ENCODE assay signal across 24 cellular contexts in genomic region chr10:1290071-1290471, GRCh38.
DNase-seq lines count a peak whose midpoint lies in the region; ATAC-seq, FAIRE-seq and TF ChIP-seq lines count a peak whose summit lies in the region.
"Had no signal": no experiment of that assay in that cellular context is flagged by ENCODE, and none has a peak within 500 bp of the region (broad histone marks: within the 10 kb centered on the region; RNA-seq: fewer than 3 reads in every experiment).

No MANE protein-coding gene starts in this region.

- H3K4me2 ChIP-seq in HCT116 (ENCODE audit: low read length) (no peak overlapping the region), keratinocyte (ENCODE audit: control insufficient read depth, extremely low read depth, insufficient read depth, low read depth, low read length) (peak overlapping the region; percentile 51)

- CTCF ChIA-PET in HCT116 (lab: Charles Lee): no interaction called here
- CTCF ChIA-PET in activated naive CD4-positive, alpha-beta T cell treated with anti-CD3 and anti-CD28 coated beads, Interleukin-2, amount 10 ng/mL, durations not matched to agents 7 days and 5 days (lab: Charles Lee): no interaction called here

- intact Hi-C loops in HCT116 (cut with micrococcal nuclease): no loop called here
- intact Hi-C loops in testis (cut with DNase I; ENCODE audit: low total_unique reads): no loop called here

- H3K9me3 Mint-ChIP-seq in activated naive CD4-positive, alpha-beta T cell treated with anti-CD3 and anti-CD28 coated beads, Interleukin-2, amount 10 ng/mL, durations not matched to agents 7 days and 5 days: no peaks in the 10 kb centered on the region
- H3K9me3 Mint-ChIP-seq: activated CD4-positive, alpha-beta memory T cell treated with anti-CD3 and anti-CD28 coated beads, Interleukin-2, amount 10 ng/mL, durations not matched to agents 7 days and 5 days; naive thymus-derived CD4-positive, alpha-beta T cell had no signal

- no peak overlapping the region for H3K4me3 ChIP-seq in HCT116 (replicated peaks in 1 of 2; ENCODE audit: low read depth in 1 of 2, low read length in 2 of 2)
- no peak overlapping the region for H3K4me3 ChIP-seq in keratinocyte (ENCODE audit: control insufficient read depth in 2 of 3, extremely low read depth in 1 of 3, insufficient read depth in 2 of 3, low read depth in 1 of 3, low read length in 3 of 3)
- no peak overlapping the region for H3K4me3 ChIP-seq in testis
- H3K4me3 ChIP-seq: MG63, pancreas, SJSA1, upper lobe of left lung had no signal

- H3K4me1 ChIP-seq in HCT116 (ENCODE audit: control insufficient read depth in 1 of 2, insufficient read depth in 2 of 2, low read length in 2 of 2) (no peaks in the 10 kb centered on the region), keratinocyte (ENCODE audit: control insufficient read depth, extremely low read depth, insufficient read depth, low read length) (peaks cover 34% of the 10 kb centered on the region), testis (no peaks in the 10 kb centered on the region)
- H3K4me1 ChIP-seq: pancreas, SJSA1 had no signal

- no peaks in the 10 kb centered on the region for H3K9me2 ChIP-seq in HCT116 (ENCODE audit: insufficient read depth)

- no TSS peak for BruUV-seq in HCT116 (replicated peaks; lab: Mats Ljungman, UMichigan)

- peak; percentile 94 for FAIRE-seq in keratinocyte (lab: Jason Lieb, UNC)
- FAIRE-seq: pancreas had no signal

- H3K27ac ChIP-seq in HCT116 (ENCODE audit: low read depth, low read length): no peak overlapping the region
- H3K27ac ChIP-seq in keratinocyte (ENCODE audit: control insufficient read depth, insufficient read depth, low read length): peak overlapping the region; percentile 79
- no peak overlapping the region for H3K27ac ChIP-seq in testis
- H3K27ac ChIP-seq: pancreas, SJSA1, upper lobe of left lung had no signal

- H4K20me1 ChIP-seq in HCT116 (ENCODE audit: insufficient read depth) (no peaks in the 10 kb centered on the region), keratinocyte (ENCODE audit: control insufficient read depth, extremely low read depth, insufficient read depth, low read length) (no peaks in the 10 kb centered on the region)

- POLR2A ChIA-PET in HCT116 (lab: Charles Lee): no interaction called here

- H3K27me3 ChIP-seq in HCT116 (ENCODE audit: insufficient read depth, low read length) (peaks cover 47% of the 10 kb centered on the region), keratinocyte (ENCODE audit: control insufficient read depth, extremely low read depth, insufficient read depth, low read length) (no peaks in the 10 kb centered on the region), testis (no peaks in the 10 kb centered on the region)
- H3K27me3 ChIP-seq: MG63, pancreas, upper lobe of left lung had no signal

- H3K36me3 Mint-ChIP-seq in activated naive CD4-positive, alpha-beta T cell treated with anti-CD3 and anti-CD28 coated beads, Interleukin-2, amount 10 ng/mL, durations not matched to agents 7 days and 5 days: no peaks in the 10 kb centered on the region
- H3K36me3 Mint-ChIP-seq: naive thymus-derived CD4-positive, alpha-beta T cell had no signal

- 0 out of 2 replicates have a peak, but pooled peaks have one; percentile 38 for ATAC-seq in HCT116
- ATAC-seq: naive thymus-derived CD4-positive, alpha-beta T cell; pancreas had no signal

- RAD21 ChIA-PET in HCT116 (lab: Charles Lee; ENCODE audit: low non-redundant PET in 1 of 2, low total read pairs in 2 of 2, uncharacterized antibody in 2 of 2, unreplicated experiment in 2 of 2): no interaction called here

- TF ChIP-seq CTCF in HCT116 (IDR thresholded peaks at IDR 0.05 in 2 of 3, conservative IDR thresholded peaks at IDR 0.05 in 1 of 3; ENCODE audit: borderline replicate concordance in 1 of 3, insufficient read depth in 1 of 3, low read depth in 2 of 3, low read length in 2 of 3) (no peak), keratinocyte (optimal IDR thresholded peaks at IDR 0.05 in 1 of 3, IDR thresholded peaks at IDR 0.05 in 1 of 3, conservative IDR thresholded peaks at IDR 0.05 in 1 of 3; ENCODE audit: extremely low read depth in 1 of 3, insufficient read depth in 2 of 3, low read length in 3 of 3) (no peak), testis (IDR thresholded peaks at IDR 0.05) (no peak)

- TF ChIP-seq RAD21 in HCT116 (IDR thresholded peaks at IDR 0.05; ENCODE audit: low read depth): no peak

- no peak for TF ChIP-seq POLR2A in HCT116 (IDR thresholded peaks at IDR 0.05; ENCODE audit: borderline replicate concordance, extremely low read depth, insufficient read depth, insufficient read length)
- TF ChIP-seq POLR2A in testis (IDR thresholded peaks at IDR 0.05): no peak

- H2AFZ ChIP-seq in HCT116 (ENCODE audit: low read depth, low read length, poor library complexity, severe bottlenecking) (no peak overlapping the region), keratinocyte (ENCODE audit: control insufficient read depth, low read length) (peak overlapping the region; percentile 49)

- H3K27me3 Mint-ChIP-seq in activated naive CD4-positive, alpha-beta T cell treated with anti-CD3 and anti-CD28 coated beads, Interleukin-2, amount 10 ng/mL, durations not matched to agents 7 days and 5 days: peaks cover 46% of the 10 kb centered on the region

- no peaks in the 10 kb centered on the region for H3K36me3 ChIP-seq in HCT116 (ENCODE audit: control insufficient read depth in 1 of 2, insufficient read depth in 2 of 2, low read length in 2 of 2)
- no peaks in the 10 kb centered on the region for H3K36me3 ChIP-seq in keratinocyte (ENCODE audit: control insufficient read depth in 2 of 2, extremely low read depth in 1 of 2, insufficient read depth in 2 of 2, low read length in 2 of 2)
- no peaks in the 10 kb centered on the region for H3K36me3 ChIP-seq in testis (ENCODE audit: low read depth, missing control alignments)
- H3K36me3 ChIP-seq: MG63, pancreas, SJSA1, upper lobe of left lung had no signal

- DNase-seq in HCT116 (ENCODE audit: low read depth, low spot score) (no peak), SHP77 treated with DMSO at 0.1 percent for 48 hours (lab: John Stamatoyannopoulos, UW) (peak; percentile 12), keratinocyte (ENCODE audit: low read depth, low spot score) (peak; percentile 77), testis (peak; percentile 2), retina (no peak), amniotic stem cell (lab: John Stamatoyannopoulos, UW) (no peak)
- DNase-seq in activated naive CD4-positive, alpha-beta T cell treated with anti-CD3 and anti-CD28 coated beads, Interleukin-2, amount 10 ng/mL, durations not matched to agents 7 days and 5 days: no peak
- DNase-seq: activated CD4-positive, alpha-beta memory T cell treated with anti-CD3 and anti-CD28 coated beads, Interleukin-2, amount 10 ng/mL, durations not matched to agents 7 days and 5 days; activated T-cell treated with anti-CD3 and anti-CD28 coated beads for 4 hours; AML-193; caudate nucleus; foreskin melanocyte; HCEC 1CT; hippocampal formation; mesenchymal stem cell; MG63; naive thymus-derived CD4-positive, alpha-beta T cell; NCI-H1436 treated with DMSO at 0.1 percent for 48 hours; NCI-H2227 treated with DMSO at 0.1 percent for 48 hours; NCI-H748 treated with DMSO at 0.1 percent for 48 hours; stimulated activated naive CD4-positive, alpha-beta T cell treated with Interleukin-2 at 50 U/mL for 16 hours had no signal

- dilution Hi-C loops in keratinocyte (cut with MboI; ENCODE audit: extremely low pct_ligation_motif_present, low sequenced_read_pairs): no loop called here

- H3K9ac ChIP-seq in HCT116 (ENCODE audit: low read length) (no peak overlapping the region), keratinocyte (ENCODE audit: control insufficient read depth, extremely low read depth, insufficient read depth, low read length) (peak overlapping the region; percentile 16)

- 91 to 93% methylated on average over 4 to 8 of the region's 8 CpGs for WGBS in testis, 2 donors

- no peaks in the 10 kb centered on the region for H3K9me3 ChIP-seq in HCT116 (ENCODE audit: control insufficient read depth in 1 of 2, insufficient read depth in 1 of 2, low read depth in 1 of 2, low read length in 2 of 2)
- no peaks in the 10 kb centered on the region for H3K9me3 ChIP-seq in keratinocyte (ENCODE audit: control insufficient read depth, low read depth, low read length)
- no peaks in the 10 kb centered on the region for H3K9me3 ChIP-seq in testis
- H3K9me3 ChIP-seq: MG63, pancreas, SJSA1, upper lobe of left lung had no signal

- peaks cover 9% of the 10 kb centered on the region for H3K4me1 Mint-ChIP-seq in activated naive CD4-positive, alpha-beta T cell treated with anti-CD3 and anti-CD28 coated beads, Interleukin-2, amount 10 ng/mL, durations not matched to agents 7 days and 5 days
- H3K4me1 Mint-ChIP-seq: activated CD4-positive, alpha-beta memory T cell treated with anti-CD3 and anti-CD28 coated beads, Interleukin-2, amount 10 ng/mL, durations not matched to agents 7 days and 5 days had no signal

- H3K9me1 ChIP-seq in keratinocyte (ENCODE audit: control insufficient read depth, extremely low read depth, insufficient read depth, low read length): no peaks in the 10 kb centered on the region

- H3K4me3 Mint-ChIP-seq in activated naive CD4-positive, alpha-beta T cell treated with anti-CD3 and anti-CD28 coated beads, Interleukin-2, amount 10 ng/mL, durations not matched to agents 7 days and 5 days: no peak overlapping the region
- H3K4me3 Mint-ChIP-seq: activated CD4-positive, alpha-beta memory T cell treated with anti-CD3 and anti-CD28 coated beads, Interleukin-2, amount 10 ng/mL, durations not matched to agents 7 days and 5 days; naive thymus-derived CD4-positive, alpha-beta T cell had no signal

- no peaks in the 10 kb centered on the region for H3K79me2 ChIP-seq in HCT116 (ENCODE audit: insufficient read depth, low read length)
- no peaks in the 10 kb centered on the region for H3K79me2 ChIP-seq in keratinocyte (ENCODE audit: control insufficient read depth, insufficient read depth, low read length)

- H3K27ac Mint-ChIP-seq in activated naive CD4-positive, alpha-beta T cell treated with anti-CD3 and anti-CD28 coated beads, Interleukin-2, amount 10 ng/mL, durations not matched to agents 7 days and 5 days: no peak overlapping the region
- H3K27ac Mint-ChIP-seq: activated CD4-positive, alpha-beta memory T cell treated with anti-CD3 and anti-CD28 coated beads, Interleukin-2, amount 10 ng/mL, durations not matched to agents 7 days and 5 days; naive thymus-derived CD4-positive, alpha-beta T cell had no signal

TF ChIP-seq in HCT116, 20 proteins besides CTCF, POLR2A, EP300 and RAD21 (continues in another document):
- TF ChIP-seq, protein P1, sequence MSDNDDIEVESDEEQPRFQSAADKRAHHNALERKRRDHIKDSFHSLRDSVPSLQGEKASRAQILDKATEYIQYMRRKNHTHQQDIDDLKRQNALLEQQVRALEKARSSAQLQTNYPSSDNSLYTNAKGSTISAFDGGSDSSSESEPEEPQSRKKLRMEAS (IDR thresholded peaks at IDR 0.05): no peak
- TF ChIP-seq CEBPB (IDR thresholded peaks at IDR 0.05; ENCODE audit: low read depth) (no peak), POLR2AphosphoS5 (IDR thresholded peaks at IDR 0.05; ENCODE audit: low read depth, low read length) (no peak), SIN3A (IDR thresholded peaks at IDR 0.05; ENCODE audit: low read depth) (no peak), SP1 (IDR thresholded peaks at IDR 0.05; ENCODE audit: low read depth) (no peak), CBX3 (IDR thresholded peaks at IDR 0.05; ENCODE audit: low read depth) (no peak), TCF7L2 (IDR thresholded peaks at IDR 0.05; ENCODE audit: borderline replicate concordance, extremely low read depth, insufficient read depth, insufficient read length) (no peak)

Comparison
In these comparisons a context has a peak if more than half of its experiments do, and no peak if none do; other contexts are left out.
1. DNase-seq: peak in SHP77 treated with DMSO at 0.1 percent for 48 hours (single experiment), keratinocyte (single experiment) and testis (single experiment); none in HCT116 (single experiment), retina (single experiment), activated naive CD4-positive, alpha-beta T cell treated with anti-CD3 and anti-CD28 coated beads, Interleukin-2, amount 10 ng/mL, durations not matched to agents 7 days and 5 days (single experiment) and amniotic stem cell (single experiment).